In genomic region chr3:45555666-45556065, GRCh38 we compare ENCODE assay signal across 12 cellular contexts.
"Had no signal": no experiment of that assay in that cellular context is flagged by ENCODE, and none has a peak within 500 bp of the region (broad histone marks: within the 10 kb centered on the region; RNA-seq: fewer than 3 reads in every experiment).

No MANE protein-coding gene starts in this region.

- H3K9me3 ChIP-seq: right atrium auricular region, tibial nerve had no signal

- H3K27ac ChIP-seq: foreskin keratinocyte, tibial nerve had no signal

- DNase-seq: dermis blood vessel endothelial cell; erythroblast; foreskin keratinocyte; head of caudate nucleus; hippocampal formation; kidney glomerular epithelial cell; natural killer cell; posterior cingulate gyrus; stimulated activated CD4-positive, alpha-beta T cell treated with anti-CD3 and anti-CD28 coated beads, Interleukin-4, amount 100 ng/mL, for 24 hours had no signal

- H3K4me3 ChIP-seq: right atrium auricular region, tibial nerve had no signal

- H3K36me3 ChIP-seq: right atrium auricular region, tibial nerve had no signal

- H3K27me3 ChIP-seq: foreskin keratinocyte, right atrium auricular region, tibial nerve had no signal

- ATAC-seq: foreskin keratinocyte; natural killer cell; stimulated activated memory B cell treated with anti-CD40 and anti-IgM and Interleukin-4, amounts not matched to agents 10 μg/mL and 1 μg/mL and 100 μg/mL, for 72 hours had no signal
